ENCODE assay signal across 1 cellular context in genomic region chr22:37607010-37607911, GRCh38.
TF ChIP-seq lines count a peak whose summit lies in the region.

No MANE protein-coding gene starts in this region.

TF ChIP-seq in K562, 482 proteins besides CTCF, POLR2A, EP300 and RAD21 (continued from another document):
- TF ChIP-seq ZNF407 (IDR thresholded peaks at IDR 0.05; ENCODE audit: low read depth) (no peak), MGA (IDR thresholded peaks at IDR 0.05) (no peak), PTTG1 (tag; IDR thresholded peaks at IDR 0.05; ENCODE audit: low read depth) (no peak), FOXA1 (IDR thresholded peaks at IDR 0.05; ENCODE audit: borderline replicate concordance) (no peak), SMC3 (conservative IDR thresholded peaks at IDR 0.05; ENCODE audit: insufficient read depth, low read depth, low read length) (peak; percentile 46; the same call in 1 of the 2 replicates), ZKSCAN3 (CRISPR knock-in tag; IDR thresholded peaks at IDR 0.05) (no peak), HOXB6 (CRISPR knock-in tag; IDR thresholded peaks at IDR 0.05; ENCODE audit: borderline replicate concordance) (no peak), TFAP4 (CRISPR knock-in tag; IDR thresholded peaks at IDR 0.05; ENCODE audit: borderline replicate concordance) (peak; percentile 81), HDAC2 (IDR thresholded peaks at IDR 0.05) (0 out of 2 replicates have a peak, but pooled peaks have one; percentile 34), ERF (CRISPR knock-in tag; IDR thresholded peaks at IDR 0.05) (no peak)
